ENCODE assay signal across 8 cellular contexts in genomic region chr2:207474871-207475485, GRCh38. TPM values are rescaled to one million over a fixed set of nuclear protein-coding genes. Genes with fewer than 3 reads are reported as not detected.
DNase-seq lines count a peak whose midpoint lies in the region; ATAC-seq and TF ChIP-seq lines count a peak whose summit lies in the region.

No MANE protein-coding gene starts in this region.

- POLR2A ChIA-PET in RWPE1 (lab: Yijun Ruan, JAX; ENCODE audit: low non-redundant PET): no interaction called here

- ATAC-seq in HG03520 (IDR thresholded peaks at IDR 0.05; ENCODE audit: unreplicated experiment): no peak

- no peak overlapping the region for H3K4me3 ChIP-seq in cardiac fibroblast (replicated peaks in 1 of 2; ENCODE audit: low read depth in 2 of 2, low read length in 2 of 2)

- TF ChIP-seq CTCF in RWPE1 (conservative IDR thresholded peaks at IDR 0.05; ENCODE audit: low read depth) (peak; percentile 67), cardiac fibroblast (IDR thresholded peaks at IDR 0.05; ENCODE audit: low read depth, low read length) (peak; percentile 21)

- CTCF ChIA-PET in RWPE1 (lab: Yijun Ruan, JAX): no interaction called here

- DNase-seq in DMS53 treated with DMSO at 0.1 percent for 48 hours (lab: John Stamatoyannopoulos, UW; ENCODE audit: unreplicated experiment): peak; percentile 49
- DNase-seq in HT1080 (ENCODE audit: low read depth): peak; percentile 49
- DNase-seq in RWPE1 (ENCODE audit: low spot score): peak; percentile 30
- peak; percentile 75 to 84 for DNase-seq in cardiac fibroblast (ENCODE audit: low read depth in 2 of 2)
- peak; percentile 65 for DNase-seq in kidney glomerular epithelial cell (lab: John Stamatoyannopoulos, UW)
- peak in 2 of 3 experiments; percentile 9 to 40 for DNase-seq in stimulated activated CD4-positive, alpha-beta T cell treated with anti-CD3 and anti-CD28 coated beads, TNF-alpha, amount 100 ng/mL, for 24 hours (ENCODE audit: low read depth in 3 of 3)
- no peak for DNase-seq in NCI-H226

- H3K27ac ChIP-seq in RWPE1: no peak overlapping the region

RNA-seq across cellular contexts. Expression of gene CREB1, which starts 54.8 kb away (rescaled TPM):
- 31.1 and 47.7 TPM in 2 replicates for total RNA-seq in HT1080 (2014; rRNA removed; shearing (Covaris generic))
- 29.6 and 41.5 TPM in 2 replicates for polyA plus RNA-seq in HT1080 (2015; cell fraction: cytosol; rRNA removed)
- 48.7 and 58.6 TPM in 2 replicates for polyA plus RNA-seq in HT1080 (2015; cell fraction: nucleus; rRNA removed)
